ENCODE assay signal across 9 cellular contexts in genomic region chr5:55694152-55694830, GRCh38. TPM values are rescaled to one million over a fixed set of nuclear protein-coding genes. Genes with fewer than 3 reads are reported as not detected.
DNase-seq lines count a peak whose midpoint lies in the region; ATAC-seq, FAIRE-seq and TF ChIP-seq lines count a peak whose summit lies in the region.
"Had no signal": no experiment of that assay in that cellular context is flagged by ENCODE, and none has a peak within 500 bp of the region (broad histone marks: within the 10 kb centered on the region; RNA-seq: fewer than 3 reads in every experiment).

No MANE protein-coding gene starts in this region.

- no peak for ATAC-seq in HG03565 (IDR thresholded peaks at IDR 0.05; ENCODE audit: unreplicated experiment)
- ATAC-seq in HG03520 (IDR thresholded peaks at IDR 0.05; ENCODE audit: unreplicated experiment) = no peak

- DNase-seq in LoVo (ENCODE audit: low spot score) (peak; percentile 42), ascending aorta (ENCODE audit: low spot score in 2 of 2) (no peak), lung microvascular endothelial cell (ENCODE audit: low read depth in 2 of 2) (peak; percentile 26 to 50), COLO668 (lab: John Stamatoyannopoulos, UW; ENCODE audit: unreplicated experiment) (no peak), NCI-H1436 treated with DMSO at 0.1 percent for 48 hours (lab: John Stamatoyannopoulos, UW) (no peak)

- no peak overlapping the region for H3K27ac ChIP-seq in ascending aorta

- TF ChIP-seq CTCF in ascending aorta (IDR thresholded peaks at IDR 0.05) = peak in 2 of 3 experiments; percentile 38 to 48

- no peaks in the 10 kb centered on the region for H3K27me3 ChIP-seq in ascending aorta

- peak; percentile 88 for FAIRE-seq in G401.6 (lab: Jason Lieb, UNC)

- peaks cover 0 to 3% of the 10 kb centered on the region in 2 donors for H3K36me3 ChIP-seq in ascending aorta

- intact Hi-C loops in ascending aorta (cut with DNase I) = loop anchor here (5.0 kb wide), 3 partner anchors 267 to 522 kb away; partner anchors contain the start of gene CDC20B

- no peak overlapping the region for H3K4me3 ChIP-seq in ascending aorta

- H3K4me1 ChIP-seq in ascending aorta = peaks cover 6 to 8% of the 10 kb centered on the region in 2 donors

- H3K9me3 ChIP-seq in ascending aorta = no peaks in the 10 kb centered on the region

RNA-seq across cellular contexts. Expression of gene SLC38A9, which starts 17.8 kb away (rescaled TPM):
- total RNA-seq in ascending aorta = 1.8 TPM
- 32.9 and 53.8 TPM in 2 replicates for total RNA-seq in lung microvascular endothelial cell

RNA-seq across cellular contexts. Expression of gene DDX4, which starts 43.6 kb away (rescaled TPM):
- total RNA-seq in ascending aorta (not detected), lung microvascular endothelial cell (not detected in 2 replicates)
- total RNA-seq: mononuclear cell had no signal

Comparison
In these comparisons a context has a peak if more than half of its experiments do, and no peak if none do; other contexts are left out.
1. DNase-seq: peak in LoVo (single experiment) and lung microvascular endothelial cell (2 of 2); none in ascending aorta (0 of 2), COLO668 (single experiment) and NCI-H1436 treated with DMSO at 0.1 percent for 48 hours (single experiment).
2. RNA of gene SLC38A9, which starts 17.8 kb away (total RNA-seq): 32.9 to 53.8 TPM in lung microvascular endothelial cell; 1.8 TPM in ascending aorta (single experiment); every median in the first group is over 10 times any median in the second.